8 cellular contexts compared by ENCODE assay signal in genomic region chr10:99658622-99659030, GRCh38. TPM values are rescaled to one million over a fixed set of nuclear protein-coding genes. Genes with fewer than 3 reads are reported as not detected.
DNase-seq lines count a peak whose midpoint lies in the region; ATAC-seq and TF ChIP-seq lines count a peak whose summit lies in the region.

No MANE protein-coding gene starts in this region.

- no peaks in the 10 kb centered on the region for H3K4me1 ChIP-seq in right lobe of liver

- no peak for TF ChIP-seq CTCF in VCaP (conservative IDR thresholded peaks at IDR 0.05)
- no peak for TF ChIP-seq CTCF in right lobe of liver (IDR thresholded peaks at IDR 0.05)

- H3K27me3 ChIP-seq in right lobe of liver: no peaks in the 10 kb centered on the region

- H3K9me3 ChIP-seq in right lobe of liver: no peaks in the 10 kb centered on the region

- 2% methylated on average over 23 of the region's 24 CpGs for WGBS in right lobe of liver (ENCODE audit: insufficient coverage, low coverage, low lambda C conversion rate, missing lambda C conversion rate)

- H3K27ac ChIP-seq in VCaP: peak overlapping the region; percentile 72; the same call in 1 of the 2 replicates
- peak overlapping the region in 2 of 3 donors; percentile 54 to 61 for H3K27ac ChIP-seq in right lobe of liver

- peaks cover 0 to 4% (median 0%) of the 10 kb centered on the region in 4 donors for H3K36me3 ChIP-seq in right lobe of liver

- DNase-seq in SHP77 (lab: John Stamatoyannopoulos, UW) (peak; percentile 24 to 32), SHP77 treated with DMSO at 0.1 percent for 48 hours (lab: John Stamatoyannopoulos, UW) (no peak), cerebellum (ENCODE audit: low spot score) (peak; percentile 22), right lobe of liver (peak; percentile 66 to 84 (median 72)), NCI-H2029 (lab: John Stamatoyannopoulos, UW) (no peak)
- peak; percentile 39 to 60 (median 43) for DNase-seq in stimulated activated CD4-positive, alpha-beta T cell treated with anti-CD3 and anti-CD28 coated beads, TNF-alpha, amount 100 ng/mL, for 48 hours (ENCODE audit: low read depth in 3 of 3)

- ATAC-seq in right lobe of liver (peak; percentile 22 to 56 (median 34)), HG02840 (IDR thresholded peaks at IDR 0.05; ENCODE audit: low FRiP score, unreplicated experiment) (no peak)

- peak overlapping the region; percentile 82 to 94 (median 93) for H3K4me3 ChIP-seq in right lobe of liver

- TF ChIP-seq POLR2A in right lobe of liver (IDR thresholded peaks at IDR 0.05): no peak

- intact Hi-C loops in right lobe of liver (cut with DNase I): no loop called here

RNA-seq across cellular contexts. Expression of gene ENTPD7, which starts 0.7 kb away (rescaled TPM):
- total RNA-seq in cerebellum: 7.2 TPM
- total RNA-seq in right lobe of liver: 10 to 100 TPM in 5 of 6 experiments, 1 to 10 TPM in 1; 7.5 to 16.5 (median 10.8) TPM

RNA-seq across cellular contexts. Expression of gene SLC25A28, which starts 38.4 kb away (rescaled TPM):
- total RNA-seq in cerebellum: 22.1 TPM
- total RNA-seq in right lobe of liver: 10 to 100 TPM; 17.1 to 33.8 (median 23.4) TPM

Comparison
In these comparisons a context has a peak if more than half of its experiments do, and no peak if none do; other contexts are left out.
1. DNase-seq: peak in SHP77 (2 of 2), cerebellum (single experiment), right lobe of liver (3 of 3) and stimulated activated CD4-positive, alpha-beta T cell treated with anti-CD3 and anti-CD28 coated beads, TNF-alpha, amount 100 ng/mL, for 48 hours (3 of 3); none in SHP77 treated with DMSO at 0.1 percent for 48 hours (single experiment) and NCI-H2029 (single experiment).